ENCODE assay signal across 25 cellular contexts in the genomic region with DNA sequence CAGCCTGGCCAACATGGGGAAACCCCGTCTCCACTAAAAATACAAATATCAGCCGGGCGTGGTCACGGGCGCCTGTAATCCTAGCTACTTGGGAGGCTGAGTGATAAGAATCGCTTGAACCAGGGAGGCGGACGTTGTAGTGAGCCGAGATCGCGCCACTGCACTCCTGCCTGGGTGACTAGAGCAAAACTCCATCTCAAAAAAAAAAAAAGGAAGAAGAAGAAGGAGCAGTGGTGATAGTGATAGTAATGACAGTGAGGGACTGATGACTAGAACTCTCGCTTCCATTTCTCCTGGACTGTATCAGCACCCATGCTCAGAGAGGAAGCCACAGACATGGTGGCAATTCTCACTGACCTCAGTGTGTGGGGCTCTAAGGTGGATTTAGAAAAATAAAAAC.
"Had no signal": no experiment of that assay in that cellular context is flagged by ENCODE, and none has a peak within 500 bp of the region (broad histone marks: within the 10 kb centered on the region; RNA-seq: fewer than 3 reads in every experiment).

No MANE protein-coding gene starts in this region.

- H3K36me3 ChIP-seq: adrenal gland, ascending aorta, brain microvascular endothelial cell, esophagus muscularis mucosa, gastrocnemius medialis, heart left ventricle, right lobe of liver, stomach, suprapubic skin, transverse colon, WERI-Rb-1 had no signal

- DNase-seq: activated CD4-positive, alpha-beta T cell treated with anti-CD3 and anti-CD28 coated beads, Interleukin-2, amount 50 U/mL, for 1 hour; activated CD4-positive, CD25-positive, alpha-beta regulatory T cell treated with anti-CD3 and anti-CD28 coated beads, Interleukin-2, amount 50 U/mL, for 72 hours; activated CD8-positive, alpha-beta T cell treated with anti-CD3 and anti-CD28 coated beads, Interleukin-2, amount 10 ng/mL, durations not matched to agents 7 days and 5 days; activated T-cell treated with anti-CD3 and anti-CD28 coated beads, Interleukin-2, amount 50 U/mL, for 1 hour; adrenal gland; brain microvascular endothelial cell; caudate nucleus; effector memory CD4-positive, alpha-beta T cell; gastrocnemius medialis; heart left ventricle; islet precursor cell; left cardiac atrium; mesenchymal stem cell; nephron progenitor cell; occipital lobe; right lobe of liver; stimulated activated CD4-positive, alpha-beta T cell treated with anti-CD3 and anti-CD28 coated beads, Interleukin-1b, Interleukin-23, amount 100 ng/mL, for 48 hours; stomach; T-helper 17 cell; transverse colon; WERI-Rb-1 had no signal

- H3K9me3 ChIP-seq: adrenal gland, ascending aorta, esophagus muscularis mucosa, gastrocnemius medialis, heart left ventricle, right lobe of liver, stomach, suprapubic skin, transverse colon had no signal

- H3K27me3 ChIP-seq: adrenal gland, ascending aorta, brain microvascular endothelial cell, esophagus muscularis mucosa, gastrocnemius medialis, heart left ventricle, right lobe of liver, stomach, suprapubic skin, transverse colon had no signal

- H3K4me3 ChIP-seq: adrenal gland, ascending aorta, esophagus muscularis mucosa, gastrocnemius medialis, heart left ventricle, right lobe of liver, skin epidermis, stomach, suprapubic skin, transverse colon had no signal

- H3K27ac ChIP-seq: adrenal gland, ascending aorta, brain microvascular endothelial cell, esophagus muscularis mucosa, gastrocnemius medialis, heart left ventricle, right lobe of liver, WERI-Rb-1 had no signal

- H3K4me1 ChIP-seq: adrenal gland had no signal
